ENCODE assay signal across 10 cellular contexts in genomic region chr18:35973650-35974049, GRCh38.
DNase-seq lines count a peak whose midpoint lies in the region; ATAC-seq and TF ChIP-seq lines count a peak whose summit lies in the region.
"Had no signal": no experiment of that assay in that cellular context is flagged by ENCODE, and none has a peak within 500 bp of the region (broad histone marks: within the 10 kb centered on the region; RNA-seq: fewer than 3 reads in every experiment).

No MANE protein-coding gene starts in this region.

- H3K4me3 Mint-ChIP-seq in activated T-cell treated with anti-CD3 and anti-CD28 coated beads, Interleukin-2, amount 50 U/mL, for 4 hours, result peak overlapping the region; percentile 98
- peak overlapping the region; percentile 99 for H3K4me3 Mint-ChIP-seq in activated CD8-positive, alpha-beta T cell treated with anti-CD3 and anti-CD28 coated beads for 36 hours

- CTCF ChIA-PET in activated CD8-positive, alpha-beta T cell treated with anti-CD3 and anti-CD28 coated beads for 36 hours (lab: Charles Lee), result interaction anchor here (1.0 to 2.7 kb wide), 3 partner anchors 23 to 122 kb away, joined by 3 to 9 read pairs (median 6); no protein-coding TSS in a partner anchor

- peak overlapping the region; percentile 93; the same call in 1 of the 2 replicates for H3K9ac ChIP-seq in iPS-20b (ENCODE audit: low read depth, low read length)

- H3K4me3 ChIP-seq in iPS-20b (ENCODE audit: low read length), result peak overlapping the region; percentile 100

- peak overlapping the region; percentile 98 for H3K27ac Mint-ChIP-seq in activated CD8-positive, alpha-beta T cell treated with anti-CD3 and anti-CD28 coated beads for 36 hours

- no peak for TF ChIP-seq CTCF in activated CD8-positive, alpha-beta T cell treated with anti-CD3 and anti-CD28 coated beads for 36 hours (IDR thresholded peaks at IDR 0.05)

- ATAC-seq in activated T-cell treated with anti-CD3 and anti-CD28 coated beads, Interleukin-2, amount 50 U/mL, for 4 hours, result no peak
- no peak for ATAC-seq in activated CD8-positive, alpha-beta T cell treated with anti-CD3 and anti-CD28 coated beads for 36 hours
- no peak for ATAC-seq in GM21423 (IDR thresholded peaks at IDR 0.05; ENCODE audit: unreplicated experiment)
- ATAC-seq: gastroesophageal sphincter had no signal

- no peaks in the 10 kb centered on the region for H3K27me3 Mint-ChIP-seq in activated T-cell treated with anti-CD3 and anti-CD28 coated beads, Interleukin-2, amount 50 U/mL, for 4 hours (ENCODE audit: low read depth)
- no peaks in the 10 kb centered on the region for H3K27me3 Mint-ChIP-seq in activated CD8-positive, alpha-beta T cell treated with anti-CD3 and anti-CD28 coated beads for 36 hours

- no peak for DNase-seq in activated T-cell treated with anti-CD3 and anti-CD28 coated beads, Interleukin-2, amount 50 U/mL, for 4 hours
- DNase-seq in activated T-cell treated with anti-CD3 and anti-CD28 coated beads, Interleukin-2, amount 50 U/mL, for 48 hours, result no peak
- no peak for DNase-seq in activated CD8-positive, alpha-beta T cell treated with anti-CD3 and anti-CD28 coated beads for 36 hours
- DNase-seq in substantia nigra (lab: John Stamatoyannopoulos, UW) (no peak), SW480 (ENCODE audit: low spot score) (no peak), anterior cingulate cortex (lab: John Stamatoyannopoulos, UW) (no peak)
- DNase-seq: activated CD4-positive, alpha-beta T cell treated with anti-CD3 and anti-CD28 coated beads for 1 hour had no signal

- peaks cover 32% of the 10 kb centered on the region for H3K36me3 Mint-ChIP-seq in activated T-cell treated with anti-CD3 and anti-CD28 coated beads, Interleukin-2, amount 50 U/mL, for 4 hours (ENCODE audit: insufficient read depth)
- peaks cover 35% of the 10 kb centered on the region for H3K36me3 Mint-ChIP-seq in activated CD8-positive, alpha-beta T cell treated with anti-CD3 and anti-CD28 coated beads for 36 hours (ENCODE audit: low read depth)

- peaks cover 52% of the 10 kb centered on the region for H3K4me1 Mint-ChIP-seq in activated T-cell treated with anti-CD3 and anti-CD28 coated beads, Interleukin-2, amount 50 U/mL, for 4 hours (ENCODE audit: low read depth)
- peaks cover 45% of the 10 kb centered on the region for H3K4me1 Mint-ChIP-seq in activated CD8-positive, alpha-beta T cell treated with anti-CD3 and anti-CD28 coated beads for 36 hours (ENCODE audit: low read depth)

- H3K4me1 ChIP-seq in iPS-20b (ENCODE audit: insufficient read depth, low read length), result no peaks in the 10 kb centered on the region

- peaks cover 51% of the 10 kb centered on the region for H3K36me3 ChIP-seq in iPS-20b (ENCODE audit: insufficient read depth, low read depth, low read length)

- H3K9me3 Mint-ChIP-seq in activated T-cell treated with anti-CD3 and anti-CD28 coated beads, Interleukin-2, amount 50 U/mL, for 4 hours, result no peaks in the 10 kb centered on the region
- H3K9me3 Mint-ChIP-seq in activated CD8-positive, alpha-beta T cell treated with anti-CD3 and anti-CD28 coated beads for 36 hours, result no peaks in the 10 kb centered on the region

- H3K27ac ChIP-seq in iPS-20b (ENCODE audit: low read length) (no peak overlapping the region), substantia nigra (ENCODE audit: low read depth, low read length, poor library complexity, severe bottlenecking) (peak overlapping the region; percentile 7)

- intact Hi-C loops in activated CD8-positive, alpha-beta T cell treated with anti-CD3 and anti-CD28 coated beads for 36 hours (cut with micrococcal nuclease), result no loop called here

- no peaks in the 10 kb centered on the region for H3K27me3 ChIP-seq in iPS-20b (ENCODE audit: insufficient read depth, low read length)
- H3K27me3 ChIP-seq: gastroesophageal sphincter had no signal

- POLR2A ChIA-PET in activated CD8-positive, alpha-beta T cell treated with anti-CD3 and anti-CD28 coated beads for 36 hours (lab: Charles Lee), result interaction anchor here (1.6 to 1.7 kb wide), 2 partner anchors 15 to 93 kb away, joined by 7 read pairs; partner anchors contain the start of gene RPRD1A

- no peaks in the 10 kb centered on the region for H3K9me3 ChIP-seq in iPS-20b (ENCODE audit: insufficient read depth, low read depth, low read length)
- H3K9me3 ChIP-seq: gastroesophageal sphincter had no signal
